In the genomic region with DNA sequence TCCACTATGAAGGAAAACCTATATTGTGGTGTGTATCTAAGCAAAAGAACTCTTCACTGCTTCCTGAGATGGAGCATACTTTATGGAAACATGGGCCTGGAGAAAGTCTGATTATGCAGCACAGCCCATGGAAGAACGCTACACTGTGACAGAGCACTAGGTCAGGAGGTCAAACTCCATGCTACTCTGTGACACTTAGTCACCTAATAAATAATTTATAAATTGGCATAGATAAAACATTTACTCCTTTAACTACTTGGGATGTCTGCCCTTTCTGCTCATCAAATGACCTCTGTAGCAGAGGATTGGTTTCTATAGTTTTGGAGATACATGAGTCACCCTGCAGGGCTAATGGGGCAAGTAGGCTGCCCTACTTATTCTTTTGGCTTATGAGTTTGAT, we compare ENCODE assay signal across 24 cellular contexts.
DNase-seq lines count a peak whose midpoint lies in the region; ATAC-seq, FAIRE-seq and TF ChIP-seq lines count a peak whose summit lies in the region.
"Had no signal": no experiment of that assay in that cellular context is flagged by ENCODE, and none has a peak within 500 bp of the region (broad histone marks: within the 10 kb centered on the region; RNA-seq: fewer than 3 reads in every experiment).

No MANE protein-coding gene starts in this region.

- no peak overlapping the region for H3K4me3 Mint-ChIP-seq in type B pancreatic cell
- H3K4me3 Mint-ChIP-seq: CD14-positive monocyte; CD4-positive, alpha-beta memory T cell; CD4-positive, CD25-positive, alpha-beta regulatory T cell; CD8-positive, alpha-beta memory T cell had no signal

- H3K4me1 Mint-ChIP-seq in type B pancreatic cell (ENCODE audit: unreplicated experiment) = no peaks in the 10 kb centered on the region
- H3K4me1 Mint-ChIP-seq: CD14-positive monocyte; CD4-positive, alpha-beta memory T cell; CD4-positive, CD25-positive, alpha-beta regulatory T cell; CD8-positive, alpha-beta memory T cell had no signal

- no peak for ATAC-seq in HG03139 (IDR thresholded peaks at IDR 0.05; ENCODE audit: unreplicated experiment)

- H3K9me3 Mint-ChIP-seq in type B pancreatic cell = no peaks in the 10 kb centered on the region
- H3K9me3 Mint-ChIP-seq: CD4-positive, alpha-beta memory T cell; CD4-positive, CD25-positive, alpha-beta regulatory T cell had no signal

- H3K4me3 ChIP-seq in small intestine (ENCODE audit: low read depth in 1 of 2, low read length in 2 of 2) = no peak overlapping the region
- H3K4me3 ChIP-seq: BLaER1 had no signal

- no peaks in the 10 kb centered on the region for H3K9me3 ChIP-seq in small intestine (ENCODE audit: control insufficient read depth, low read depth)
- H3K9me3 ChIP-seq: BE2C, BLaER1 had no signal

- H3K27me3 ChIP-seq in small intestine (ENCODE audit: control insufficient read depth in 2 of 2, insufficient read depth in 2 of 2, low read length in 2 of 2) = no peaks in the 10 kb centered on the region
- H3K27me3 ChIP-seq: BE2C, BLaER1 had no signal

- no peaks in the 10 kb centered on the region for H3K36me3 ChIP-seq in small intestine (ENCODE audit: control insufficient read depth in 2 of 2, insufficient read depth in 2 of 2, low read length in 2 of 2)
- H3K36me3 ChIP-seq: BE2C, BLaER1 had no signal

- TF ChIP-seq CTCF in type B pancreatic cell (conservative IDR thresholded peaks at IDR 0.05) = no peak

- 24 to 61% (median 48%) methylated on average over 1 of the region's 1 CpG for WGBS in small intestine, 3 donors

- H3K4me1 ChIP-seq in small intestine (ENCODE audit: control insufficient read depth in 2 of 2, insufficient read depth in 1 of 2, low read depth in 1 of 2, low read length in 1 of 2) = no peaks in the 10 kb centered on the region
- H3K4me1 ChIP-seq: BE2C, BLaER1 had no signal

- DNase-seq in RCC 7860 (ENCODE audit: low spot score) = peak; percentile 8
- DNase-seq in kidney tubule cell (ENCODE audit: low spot score) = peak; percentile 56
- DNase-seq in small intestine = peak; percentile 10
- DNase-seq in type B pancreatic cell (ENCODE audit: extremely low spot score, unreplicated experiment) = no peak
- DNase-seq in NOMO-1 treated with dmso at 0.1 percent for 144 hours (lab: John Stamatoyannopoulos, UW; ENCODE audit: unreplicated experiment) = no peak
- DNase-seq: 8988T; ACHN; BE2C; C1 segment of cervical spinal cord; Calu3; CD4-positive, CD25-positive, alpha-beta regulatory T cell; CD8-positive, alpha-beta memory T cell; COR-L47; DMS79 treated with DMSO at 0.1 percent for 48 hours; GF-D8 had no signal

- H3K36me3 Mint-ChIP-seq in type B pancreatic cell = no peaks in the 10 kb centered on the region
- H3K36me3 Mint-ChIP-seq: CD14-positive monocyte; CD4-positive, alpha-beta memory T cell; CD4-positive, CD25-positive, alpha-beta regulatory T cell; CD8-positive, alpha-beta memory T cell had no signal

- no peak overlapping the region for H3K27ac ChIP-seq in small intestine (ENCODE audit: low read depth in 1 of 2, low read length in 1 of 2)
- H3K27ac ChIP-seq: BLaER1 had no signal

- FAIRE-seq in RCC 7860 (lab: Jason Lieb, UNC) = peak; percentile 54
- no peak for FAIRE-seq in small intestine (lab: Jason Lieb, UNC)
- FAIRE-seq: A204.1, D721Med, G401.6, GM12891, GM19239 had no signal

- H3K27me3 Mint-ChIP-seq in type B pancreatic cell = no peaks in the 10 kb centered on the region
- H3K27me3 Mint-ChIP-seq: CD4-positive, CD25-positive, alpha-beta regulatory T cell had no signal

- no peak overlapping the region for H3K27ac Mint-ChIP-seq in type B pancreatic cell
- H3K27ac Mint-ChIP-seq: CD14-positive monocyte; CD4-positive, alpha-beta memory T cell; CD4-positive, CD25-positive, alpha-beta regulatory T cell; CD8-positive, alpha-beta memory T cell had no signal

Comparison
In these comparisons a context has a peak if more than half of its experiments do, and no peak if none do; other contexts are left out.
1. DNase-seq: peak in RCC 7860 (single experiment), kidney tubule cell (single experiment) and small intestine (single experiment); none in type B pancreatic cell (single experiment) and NOMO-1 treated with dmso at 0.1 percent for 144 hours (single experiment).